2 cellular contexts compared by ENCODE assay signal in the genomic region with DNA sequence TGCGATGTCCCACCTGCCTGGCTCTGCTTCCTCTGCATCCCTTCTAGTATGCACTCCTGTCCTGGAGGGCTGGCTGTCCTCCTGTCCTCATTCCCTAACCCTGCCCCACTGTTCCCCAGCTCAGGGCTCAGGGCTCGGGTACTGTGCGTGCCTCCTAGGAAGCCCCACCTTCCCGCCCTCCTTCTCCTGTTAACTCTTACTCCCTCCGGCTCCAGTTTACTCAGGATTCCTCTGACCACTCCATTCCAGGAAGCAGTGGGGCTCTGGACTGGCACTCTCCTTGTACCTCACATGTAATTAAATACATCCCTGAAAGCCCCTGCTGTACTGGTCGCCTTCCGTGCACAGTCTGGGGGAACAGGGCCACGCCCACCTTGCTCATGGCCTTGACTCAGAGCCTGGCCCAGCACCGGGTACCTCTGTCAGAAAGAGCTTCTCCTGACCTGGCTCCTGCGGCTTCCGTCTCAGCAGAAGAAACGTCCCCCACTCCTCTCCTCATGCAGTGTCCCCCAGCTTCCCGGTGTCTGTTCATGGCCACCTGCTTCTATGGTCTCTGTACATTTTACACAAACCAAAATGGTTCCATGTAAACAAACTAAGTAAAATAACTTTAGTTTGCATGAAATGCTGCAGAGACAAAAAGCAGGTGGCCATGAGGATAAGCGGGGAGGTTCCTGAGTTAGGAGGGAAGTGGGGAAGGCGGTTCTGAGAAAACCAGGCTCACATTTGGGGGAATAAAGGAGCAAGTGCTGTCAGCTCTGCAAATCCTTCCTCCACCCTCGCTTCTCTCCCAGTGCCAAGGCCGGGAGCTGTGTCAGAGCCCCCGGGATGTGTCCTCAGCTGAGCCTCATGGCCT.
TF ChIP-seq lines count a peak whose summit lies in the region.

No MANE protein-coding gene starts in this region.

TF ChIP-seq in IMR-90, 13 proteins besides CTCF, POLR2A, EP300 and RAD21:
- TF ChIP-seq, protein P1, sequence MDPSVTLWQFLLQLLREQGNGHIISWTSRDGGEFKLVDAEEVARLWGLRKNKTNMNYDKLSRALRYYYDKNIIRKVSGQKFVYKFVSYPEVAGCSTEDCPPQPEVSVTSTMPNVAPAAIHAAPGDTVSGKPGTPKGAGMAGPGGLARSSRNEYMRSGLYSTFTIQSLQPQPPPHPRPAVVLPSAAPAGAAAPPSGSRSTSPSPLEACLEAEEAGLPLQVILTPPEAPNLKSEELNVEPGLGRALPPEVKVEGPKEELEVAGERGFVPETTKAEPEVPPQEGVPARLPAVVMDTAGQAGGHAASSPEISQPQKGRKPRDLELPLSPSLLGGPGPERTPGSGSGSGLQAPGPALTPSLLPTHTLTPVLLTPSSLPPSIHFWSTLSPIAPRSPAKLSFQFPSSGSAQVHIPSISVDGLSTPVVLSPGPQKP (IDR thresholded peaks at IDR 0.05; ENCODE audit: borderline replicate concordance, low read depth, low read length), result no peak
- TF ChIP-seq MXI1 (IDR thresholded peaks at IDR 0.05; ENCODE audit: borderline replicate concordance, low read depth, low read length) (no peak), RFX5 (IDR thresholded peaks at IDR 0.05; ENCODE audit: low read depth, low read length) (no peak), CEBPB (IDR thresholded peaks at IDR 0.05; ENCODE audit: low read depth, low read length) (no peak), SMC3 (IDR thresholded peaks at IDR 0.05; ENCODE audit: low read depth, low read length) (no peak), NFE2L2 (IDR thresholded peaks at IDR 0.05; ENCODE audit: low read depth, low read length) (no peak), MAFK (IDR thresholded peaks at IDR 0.05; ENCODE audit: low read depth, low read length) (no peak)

TF ChIP-seq in H1, 55 proteins besides CTCF, POLR2A, EP300 and RAD21:
- TF ChIP-seq ASH2L (IDR thresholded peaks at IDR 0.05; ENCODE audit: low read length), result no peak
- no peak for TF ChIP-seq HDAC6 (IDR thresholded peaks at IDR 0.05; ENCODE audit: low read depth, low read length)
- no peak for TF ChIP-seq RNF2 (IDR thresholded peaks at IDR 0.05; ENCODE audit: borderline replicate concordance, low read depth, low read length, missing control alignments, poor library complexity, severe bottlenecking)
- TF ChIP-seq CHD7 (IDR thresholded peaks at IDR 0.05; ENCODE audit: insufficient replicate concordance, low read length), result no peak
- no peak for TF ChIP-seq KDM1A (IDR thresholded peaks at IDR 0.05; ENCODE audit: borderline replicate concordance, low read length)
- TF ChIP-seq EZH2 (IDR thresholded peaks at IDR 0.05; ENCODE audit: low read depth, low read length, severe bottlenecking), result no peak
- no peak for TF ChIP-seq KDM4A (IDR thresholded peaks at IDR 0.05; ENCODE audit: low read depth, low read length, severe bottlenecking)
- no peak for TF ChIP-seq TAF7 (optimal IDR thresholded peaks at IDR 0.05; ENCODE audit: borderline replicate concordance, low read depth, low read length)
- no peak for TF ChIP-seq TEAD4 (IDR thresholded peaks at IDR 0.05; ENCODE audit: low read depth, low read length)
- no peak for TF ChIP-seq BRCA1 (IDR thresholded peaks at IDR 0.05; ENCODE audit: low read depth, low read length)
- no peak for TF ChIP-seq SRF (IDR thresholded peaks at IDR 0.05; ENCODE audit: low read depth, low read length)
- no peak for TF ChIP-seq SP2 (IDR thresholded peaks at IDR 0.05; ENCODE audit: low read length)
- no peak for TF ChIP-seq BCL11A (IDR thresholded peaks at IDR 0.05; ENCODE audit: low read depth in 2 of 2, low read length in 2 of 2)
- no peak for TF ChIP-seq RFX5 (IDR thresholded peaks at IDR 0.05; ENCODE audit: borderline replicate concordance, low read depth, low read length)
- TF ChIP-seq KDM5A (IDR thresholded peaks at IDR 0.05; ENCODE audit: low read length), result no peak
- TF ChIP-seq CBX8 (IDR thresholded peaks at IDR 0.05; ENCODE audit: borderline replicate concordance, low read depth, low read length), result no peak
- no peak for TF ChIP-seq CBX5 (IDR thresholded peaks at IDR 0.05; ENCODE audit: low read depth, low read length)
- TF ChIP-seq SAP30 (IDR thresholded peaks at IDR 0.05; ENCODE audit: insufficient read depth, insufficient replicate concordance, low read length), result no peak
